30 cellular contexts compared by ENCODE assay signal in genomic region chr10:21057989-21058388, GRCh38.
"Had no signal": no experiment of that assay in that cellular context is flagged by ENCODE, and none has a peak within 500 bp of the region (broad histone marks: within the 10 kb centered on the region; RNA-seq: fewer than 3 reads in every experiment).

No MANE protein-coding gene starts in this region.

- H3K27me3 ChIP-seq: adrenal gland, colonic mucosa, esophagus squamous epithelium, hepatocyte, upper lobe of right lung had no signal

- H3K9me3 ChIP-seq: colonic mucosa had no signal

- ATAC-seq: activated CD4-positive, CD25-positive, alpha-beta regulatory T cell treated with anti-CD3 and anti-CD28 coated beads, Interleukin-2, amount 50 U/mL, for 24 hours; lower lobe of right lung; natural killer cell treated with Interleukin-12 subunit alpha and Interleukin-12 subunit beta and Interleukin-15 and Interleukin-18, amount 100 ng/mL, for 72 hours; sciatic nerve; stimulated activated memory B cell treated with anti-CD40 and anti-IgM and Interleukin-4, amounts not matched to agents 10 μg/mL and 1 μg/mL and 100 μg/mL, for 72 hours; stimulated activated naive CD8-positive, alpha-beta T cell treated with anti-CD3 and anti-CD28 coated beads, Interleukin-15, amount 100 ng/mL, for 72 hours; upper lobe of right lung had no signal

- H3K36me3 ChIP-seq: adrenal gland, colonic mucosa, esophagus squamous epithelium, lower lobe of right lung, upper lobe of right lung had no signal

- H3K4me1 ChIP-seq: adrenal gland, colonic mucosa, esophagus squamous epithelium, upper lobe of right lung had no signal

- H3K4me3 ChIP-seq: adrenal gland, colonic mucosa, esophagus squamous epithelium, hepatocyte, lower lobe of right lung, upper lobe of right lung had no signal

- H3K27ac ChIP-seq: adrenal gland, colonic mucosa, epithelial cell of prostate, esophagus squamous epithelium, hepatocyte, lower lobe of right lung, upper lobe of right lung, VCaP had no signal

- H3K79me2 ChIP-seq: hepatocyte had no signal

- DNase-seq: activated CD4-positive, alpha-beta T cell treated with anti-CD3 and anti-CD28 coated beads for 48 hours; activated CD4-positive, alpha-beta T cell treated with anti-CD3 and anti-CD28 coated beads, Interleukin-2, amount 50 U/mL, for 48 hours; activated CD8-positive, alpha-beta memory T cell treated with anti-CD3 and anti-CD28 coated beads for 24 hours; activated effector memory CD4-positive, alpha-beta T cell treated with Interleukin-2 at 50 U/mL for 16 hours; activated naive CD4-positive, alpha-beta T cell treated with Interleukin-2 at 50 U/mL for 16 hours; activated naive CD8-positive, alpha-beta T cell treated with anti-CD3 and anti-CD28 coated beads for 36 hours; adrenal gland; aorta; colonic mucosa; effector CD8-positive, alpha-beta T cell; esophagus squamous epithelium; kidney; lower lobe of right lung; mesenchymal stem cell; small intestine; stimulated activated CD4-positive, alpha-beta T cell treated with anti-CD3 and anti-CD28 coated beads, Interleukin-1b, Interleukin-23, amount 100 ng/mL, for 48 hours; stimulated activated CD4-positive, alpha-beta T cell treated with anti-CD3 and anti-CD28 coated beads, Interleukin-4, amount 100 ng/mL, for 4 hours; stimulated activated CD8-positive, alpha-beta memory T cell treated with anti-CD3 and anti-CD28 coated beads, Interleukin-4, amount 100 ng/mL, for 48 hours; stimulated activated naive CD8-positive, alpha-beta T cell treated with anti-CD3 and anti-CD28 coated beads, Interleukin-15, amount 100 ng/mL, for 72 hours; substantia nigra; SW 1271; T-helper 9 cell; upper lobe of right lung had no signal

- H3K4me2 ChIP-seq: hepatocyte had no signal
